Comparison of ENCODE assay signal across 34 cellular contexts in genomic region chr20:61162506-61162905, GRCh38.
"Had no signal": no experiment of that assay in that cellular context is flagged by ENCODE, and none has a peak within 500 bp of the region (broad histone marks: within the 10 kb centered on the region; RNA-seq: fewer than 3 reads in every experiment).

No MANE protein-coding gene starts in this region.

- DNase-seq: activated CD4-positive, alpha-beta T cell treated with anti-CD3 and anti-CD28 coated beads for 36 hours; activated CD4-positive, alpha-beta T cell treated with anti-CD3 and anti-CD28 coated beads, Interleukin-2, amount 50 U/mL, for 4 hours; activated CD4-positive, CD25-positive, alpha-beta regulatory T cell; activated effector memory CD4-positive, alpha-beta T cell treated with Interleukin-2 at 50 U/mL for 16 hours; activated naive CD4-positive, alpha-beta T cell treated with anti-CD3 and anti-CD28 coated beads for 36 hours; activated naive CD8-positive, alpha-beta T cell treated with anti-CD3 and anti-CD28 coated beads for 36 hours; activated T-cell treated with anti-CD3 and anti-CD28 coated beads for 4 hours; activated T-cell treated with anti-CD3 and anti-CD28 coated beads, Interleukin-2, amount 50 U/mL, for 72 hours; adrenal gland; aorta; body of pancreas; dorsolateral prefrontal cortex; effector memory CD4-positive, alpha-beta T cell; gastrocnemius medialis; glutamatergic neuron; left cardiac atrium; left ventricle myocardium superior; mammary epithelial cell; naive B cell; nephron progenitor cell; ovary; sigmoid colon; small intestine; stimulated activated CD4-positive, alpha-beta T cell treated with anti-CD3 and anti-CD28 coated beads, Interleukin-4, amount 100 ng/mL, for 4 hours; stimulated activated CD8-positive, alpha-beta memory T cell treated with anti-CD3 and anti-CD28 coated beads, Interleukin-4, amount 100 ng/mL, for 48 hours; stimulated activated naive B cell treated with anti-CD40 and anti-IgM and Interleukin-4, amounts not matched to agents 10 μg/mL and 1 μg/mL and 100 μg/mL, for 72 hours; stomach; thyroid gland; upper lobe of left lung had no signal

- H3K27ac ChIP-seq: adrenal gland, body of pancreas, cardiac muscle cell, coronary artery, dorsolateral prefrontal cortex, gastrocnemius medialis, hepatocyte, ovary, prostate gland, sigmoid colon, stomach, thyroid gland, upper lobe of left lung, vagina had no signal

- ATAC-seq: activated CD4-positive, alpha-beta T cell treated with anti-CD3 and anti-CD28 coated beads for 36 hours; activated T-cell treated with anti-CD3 and anti-CD28 coated beads, Interleukin-2, amount 50 U/mL, for 72 hours; body of pancreas; gastrocnemius medialis; left cardiac atrium; left ventricle myocardium superior; stimulated activated naive B cell treated with anti-CD40 and anti-IgM and Interleukin-4, amounts not matched to agents 10 μg/mL and 1 μg/mL and 100 μg/mL, for 72 hours had no signal
